ENCODE assay signal across 20 cellular contexts in genomic region chr5:179118756-179119414, GRCh38. TPM values are rescaled to one million over a fixed set of nuclear protein-coding genes. Genes with fewer than 3 reads are reported as not detected.
A peak's percentile ranks its signal among the peaks of the same experiment; 100 is the strongest.
DNase-seq lines count a peak whose midpoint lies in the region; ATAC-seq and TF ChIP-seq lines count a peak whose summit lies in the region.
"Had no signal": no experiment of that assay in that cellular context is flagged by ENCODE, and none has a peak within 500 bp of the region (broad histone marks: within the 10 kb centered on the region; RNA-seq: fewer than 3 reads in every experiment).

No MANE protein-coding gene starts in this region.

- no peak overlapping the region for H4K91ac ChIP-seq in neuronal stem cell (ENCODE audit: low read depth, low read length, poor library complexity)

- no peak overlapping the region for H3K4ac ChIP-seq in neuronal stem cell (ENCODE audit: low read length)

- no peak overlapping the region for H2BK12ac ChIP-seq in neuronal stem cell (ENCODE audit: low read length)

- intact Hi-C loops in esophagus muscularis mucosa (cut with DNase I), result no loop called here

- H3K27ac ChIP-seq in esophagus muscularis mucosa (replicated peaks in 1 of 4) (no peak overlapping the region), neuronal stem cell (replicated peaks; ENCODE audit: low read length) (no peak overlapping the region)
- H3K27ac ChIP-seq: 22Rv1, PC-9 had no signal

- no peaks in the 10 kb centered on the region for H3K4me1 Mint-ChIP-seq in activated naive CD8-positive, alpha-beta T cell treated with anti-CD3 and anti-CD28 coated beads for 36 hours

- no peak overlapping the region for H3K4me2 ChIP-seq in neuronal stem cell (ENCODE audit: insufficient read depth, low read length, poor library complexity, severe bottlenecking)
- H3K4me2 ChIP-seq: PC-9 had no signal

- H3K4me3 ChIP-seq in esophagus muscularis mucosa (no peak overlapping the region), neuronal stem cell (ENCODE audit: low read length in 2 of 2) (no peak overlapping the region)
- H3K4me3 ChIP-seq: HAP-1, MG63, PC-9 had no signal

- H2AFZ ChIP-seq in neuronal stem cell (ENCODE audit: low read length), result no peak overlapping the region
- H2AFZ ChIP-seq: PC-9 had no signal

- H3K4me3 Mint-ChIP-seq in activated naive CD8-positive, alpha-beta T cell treated with anti-CD3 and anti-CD28 coated beads for 36 hours, result no peak overlapping the region
- H3K4me3 Mint-ChIP-seq: CD4-positive, alpha-beta T cell had no signal

- H3K79me1 ChIP-seq in neuronal stem cell (ENCODE audit: low read depth, low read length), result no peaks in the 10 kb centered on the region

- no peak for TF ChIP-seq CTCF in esophagus muscularis mucosa (IDR thresholded peaks at IDR 0.05)

- no peak overlapping the region for H2AK5ac ChIP-seq in neuronal stem cell (ENCODE audit: low read depth, low read length)

- H3K36me3 ChIP-seq in esophagus muscularis mucosa (peaks cover 0 to 31% (median 9%) of the 10 kb centered on the region in 4 donors), neuronal stem cell (replicated peaks in 1 of 2; ENCODE audit: control insufficient read depth in 2 of 2, insufficient read depth in 2 of 2, low read length in 2 of 2) (no peaks in the 10 kb centered on the region)
- H3K36me3 ChIP-seq: BE2C, HAP-1 had no signal

- H4K8ac ChIP-seq in neuronal stem cell (ENCODE audit: low read depth, low read length), result no peak overlapping the region

- H3K27me3 ChIP-seq in esophagus muscularis mucosa (no peaks in the 10 kb centered on the region), neuronal stem cell (ENCODE audit: control insufficient read depth in 3 of 3, insufficient read depth in 3 of 3, low read depth in 1 of 3, low read length in 3 of 3) (no peaks in the 10 kb centered on the region)
- H3K27me3 ChIP-seq: BE2C, MG63 had no signal

- H2BK15ac ChIP-seq in neuronal stem cell (ENCODE audit: low read length), result no peak overlapping the region

- no peak for ATAC-seq in HG02973 (IDR thresholded peaks at IDR 0.05; ENCODE audit: unreplicated experiment)
- ATAC-seq: Right ventricle myocardium inferior had no signal

- H3K4me1 ChIP-seq in esophagus muscularis mucosa (no peaks in the 10 kb centered on the region), neuronal stem cell (ENCODE audit: control insufficient read depth in 2 of 2, insufficient read depth in 1 of 2, low read depth in 1 of 2, low read length in 2 of 2) (no peaks in the 10 kb centered on the region)
- H3K4me1 ChIP-seq: BE2C, HAP-1 had no signal

- H3K27me3 Mint-ChIP-seq in activated naive CD8-positive, alpha-beta T cell treated with anti-CD3 and anti-CD28 coated beads for 36 hours, result peaks cover 4% of the 10 kb centered on the region
- H3K27me3 Mint-ChIP-seq: CD4-positive, alpha-beta T cell had no signal

- peak overlapping the region; percentile 8 for H3K14ac ChIP-seq in neuronal stem cell (ENCODE audit: low read length)

- H2BK5ac ChIP-seq in neuronal stem cell (ENCODE audit: low read length), result no peak overlapping the region

- no peak overlapping the region for H3K27ac Mint-ChIP-seq in activated naive CD8-positive, alpha-beta T cell treated with anti-CD3 and anti-CD28 coated beads for 36 hours
- H3K27ac Mint-ChIP-seq: CD4-positive, alpha-beta T cell had no signal

- no peak overlapping the region for H2BK120ac ChIP-seq in neuronal stem cell (ENCODE audit: low read depth, low read length)

- no peak overlapping the region for H3K18ac ChIP-seq in neuronal stem cell (ENCODE audit: low read length)

- peaks cover 15% of the 10 kb centered on the region for H3K9me3 Mint-ChIP-seq in activated naive CD8-positive, alpha-beta T cell treated with anti-CD3 and anti-CD28 coated beads for 36 hours

- peak; percentile 2 for DNase-seq in activated CD8-positive, alpha-beta memory T cell treated with anti-CD3 and anti-CD28 coated beads, Interleukin-2, amount 50 U/mL, for 4 hours
- no peak for DNase-seq in activated CD8-positive, alpha-beta memory T cell treated with anti-CD3 and anti-CD28 coated beads, Interleukin-2, amount 50 U/mL, for 48 hours
- DNase-seq in esophagus muscularis mucosa (ENCODE audit: extremely low spot score) (peak; percentile 57), neuronal stem cell (ENCODE audit: low spot score) (no peak)
- DNase-seq in activated effector memory CD4-positive, alpha-beta T cell treated with Interleukin-2 at 50 U/mL for 16 hours, result no peak
- DNase-seq in activated CD4-positive, CD25-positive, alpha-beta regulatory T cell (lab: John Stamatoyannopoulos, UW), result no peak
- DNase-seq in activated naive CD8-positive, alpha-beta T cell treated with anti-CD3 and anti-CD28 coated beads for 36 hours, result no peak
- DNase-seq: BE2C; CD4-positive, alpha-beta T cell; MG63; NCI-H1092 treated with DMSO at 0.1 percent for 48 hours; NCI-H1694; NCI-H510A treated with DMSO at 0.1 percent for 48 hours; NCI-H82; PC-9 had no signal

- no peak for TF ChIP-seq EP300 in esophagus muscularis mucosa (IDR thresholded peaks at IDR 0.05)

- no peak overlapping the region for H3K23ac ChIP-seq in neuronal stem cell (ENCODE audit: low read depth, low read length, poor library complexity)

- no peak overlapping the region for H3K9ac ChIP-seq in neuronal stem cell (ENCODE audit: low read depth, low read length, poor library complexity)

- 93% methylated on average over 10 of the region's 10 CpGs for WGBS in esophagus muscularis mucosa
- WGBS in neuronal stem cell (ENCODE audit: extremely low coverage in 2 of 2, insufficient read length in 2 of 2, insufficient replicate concordance in 1 of 2), 2 donors, result no CpG with 5 or more reads among the region's 10 CpGs

- H3K36me3 Mint-ChIP-seq in activated naive CD8-positive, alpha-beta T cell treated with anti-CD3 and anti-CD28 coated beads for 36 hours, result no peaks in the 10 kb centered on the region

- H3K9me3 ChIP-seq in esophagus muscularis mucosa (peaks cover 0 to 49% (median 23%) of the 10 kb centered on the region in 4 donors), neuronal stem cell (replicated peaks in 1 of 2; ENCODE audit: control insufficient read depth in 2 of 2, insufficient read depth in 1 of 2, low read depth in 1 of 2, low read length in 2 of 2) (peaks cover 3 to 48% of the 10 kb centered on the region in 2 donors)
- H3K9me3 ChIP-seq: BE2C, HAP-1 had no signal

- no peak for TF ChIP-seq POLR2A in esophagus muscularis mucosa (IDR thresholded peaks at IDR 0.05; ENCODE audit: low read depth)

RNA-seq across cellular contexts. Expression of gene ZNF354C, which starts 58.7 kb away (rescaled TPM):
- 1 to 10 TPM; 5.0 to 7.9 (median 6.3) TPM for total RNA-seq in esophagus muscularis mucosa
- 7.4 TPM for polyA plus RNA-seq in neuronal stem cell (2013, experiment 1 of 2)
- 7.4 TPM for polyA plus RNA-seq in neuronal stem cell (2013, experiment 2 of 2)
- total RNA-seq in activated naive CD8-positive, alpha-beta T cell treated with anti-CD3 and anti-CD28 coated beads for 36 hours, result 1 to 10 TPM; 6.6 to 6.7 TPM
- total RNA-seq: HT-29 had no signal

Comparison
In these comparisons a context has a peak if more than half of its experiments do, and no peak if none do; other contexts are left out.
1. DNase-seq: peak in activated CD8-positive, alpha-beta memory T cell treated with anti-CD3 and anti-CD28 coated beads, Interleukin-2, amount 50 U/mL, for 4 hours (single experiment) and esophagus muscularis mucosa (single experiment); none in activated CD8-positive, alpha-beta memory T cell treated with anti-CD3 and anti-CD28 coated beads, Interleukin-2, amount 50 U/mL, for 48 hours (single experiment), neuronal stem cell (single experiment), activated effector memory CD4-positive, alpha-beta T cell treated with Interleukin-2 at 50 U/mL for 16 hours (single experiment), activated CD4-positive, CD25-positive, alpha-beta regulatory T cell (0 of 4) and activated naive CD8-positive, alpha-beta T cell treated with anti-CD3 and anti-CD28 coated beads for 36 hours (single experiment).